Comparison of ENCODE assay signal across 9 cellular contexts in genomic region chr17:1179112-1179634, GRCh38. TPM values are rescaled to one million over a fixed set of nuclear protein-coding genes. Genes with fewer than 3 reads are reported as not detected.
A peak's percentile ranks its signal among the peaks of the same experiment; 100 is the strongest.
DNase-seq lines count a peak whose midpoint lies in the region; ATAC-seq and TF ChIP-seq lines count a peak whose summit lies in the region.
"Had no signal": no experiment of that assay in that cellular context is flagged by ENCODE, and none has a peak within 500 bp of the region (broad histone marks: within the 10 kb centered on the region; RNA-seq: fewer than 3 reads in every experiment).

No MANE protein-coding gene starts in this region.

- peaks cover 11% of the 10 kb centered on the region for H3K4me1 ChIP-seq in HUES48 (ENCODE audit: control insufficient read depth, insufficient read depth, low read length)
- H3K4me1 ChIP-seq in hepatocyte (ENCODE audit: insufficient read depth) = peaks cover 9% of the 10 kb centered on the region

- WGBS in hepatocyte (ENCODE audit: low lambda C conversion rate, missing lambda C conversion rate) = 0% methylated on average over 3 of the region's 47 CpGs

- H3K9me3 ChIP-seq in HUES48 (ENCODE audit: control insufficient read depth, insufficient read depth, low read length) = no peaks in the 10 kb centered on the region
- no peaks in the 10 kb centered on the region for H3K9me3 ChIP-seq in hepatocyte (ENCODE audit: low read depth)

- H3K9me2 ChIP-seq in hepatocyte (replicated peaks; ENCODE audit: insufficient read depth) = no peaks in the 10 kb centered on the region

- H3K36me3 Mint-ChIP-seq in activated naive CD4-positive, alpha-beta T cell treated with anti-CD3 and anti-CD28 coated beads, Interleukin-2, amount 10 ng/mL, durations not matched to agents 7 days and 5 days = no peaks in the 10 kb centered on the region
- no peaks in the 10 kb centered on the region for H3K36me3 Mint-ChIP-seq in stimulated activated effector memory CD8-positive, alpha-beta T cell treated with anti-CD3 and anti-CD28 coated beads, Interleukin-12 subunit alpha, Interleukin-12 subunit beta, amount 100 ng/mL, for 72 hours

- peak; percentile 39 for DNase-seq in activated naive CD4-positive, alpha-beta T cell treated with anti-CD3 and anti-CD28 coated beads, Interleukin-2, amount 10 ng/mL, durations not matched to agents 7 days and 5 days
- peak; percentile 43 for DNase-seq in hepatocyte (ENCODE audit: low spot score)
- no peak for DNase-seq in stimulated activated effector memory CD8-positive, alpha-beta T cell treated with anti-CD3 and anti-CD28 coated beads, Interleukin-12 subunit alpha, Interleukin-12 subunit beta, amount 100 ng/mL, for 72 hours (ENCODE audit: low spot score in 2 of 2)
- no peak for DNase-seq in NCI-H1436 (lab: John Stamatoyannopoulos, UW)
- DNase-seq in putamen (ENCODE audit: low spot score) = no peak
- DNase-seq in NCI-H2029 treated with DMSO at 0.1 percent for 48 hours (lab: John Stamatoyannopoulos, UW) = no peak
- DNase-seq in NOMO-1 (lab: John Stamatoyannopoulos, UW; ENCODE audit: unreplicated experiment in 2 of 2) = no peak

- no peak overlapping the region for H3K27ac ChIP-seq in HUES48 (ENCODE audit: low read depth, low read length)
- no peak overlapping the region for H3K27ac ChIP-seq in hepatocyte
- H3K27ac ChIP-seq: HL-60 had no signal

- ATAC-seq in stimulated activated effector memory CD8-positive, alpha-beta T cell treated with anti-CD3 and anti-CD28 coated beads, Interleukin-12 subunit alpha, Interleukin-12 subunit beta, amount 100 ng/mL, for 72 hours = no peak

- no peaks in the 10 kb centered on the region for H3K9me3 Mint-ChIP-seq in activated naive CD4-positive, alpha-beta T cell treated with anti-CD3 and anti-CD28 coated beads, Interleukin-2, amount 10 ng/mL, durations not matched to agents 7 days and 5 days
- no peaks in the 10 kb centered on the region for H3K9me3 Mint-ChIP-seq in stimulated activated effector memory CD8-positive, alpha-beta T cell treated with anti-CD3 and anti-CD28 coated beads, Interleukin-12 subunit alpha, Interleukin-12 subunit beta, amount 100 ng/mL, for 72 hours

- peak overlapping the region; percentile 99 for H3K4me2 ChIP-seq in hepatocyte

- TF ChIP-seq CTCF in hepatocyte (IDR thresholded peaks at IDR 0.05; ENCODE audit: poor library complexity) = no peak

- H3K27ac Mint-ChIP-seq in activated naive CD4-positive, alpha-beta T cell treated with anti-CD3 and anti-CD28 coated beads, Interleukin-2, amount 10 ng/mL, durations not matched to agents 7 days and 5 days = no peak overlapping the region
- H3K27ac Mint-ChIP-seq in stimulated activated effector memory CD8-positive, alpha-beta T cell treated with anti-CD3 and anti-CD28 coated beads, Interleukin-12 subunit alpha, Interleukin-12 subunit beta, amount 100 ng/mL, for 72 hours = peak overlapping the region; percentile 67

- H3K4me1 Mint-ChIP-seq in activated naive CD4-positive, alpha-beta T cell treated with anti-CD3 and anti-CD28 coated beads, Interleukin-2, amount 10 ng/mL, durations not matched to agents 7 days and 5 days = peaks cover 13% of the 10 kb centered on the region
- H3K4me1 Mint-ChIP-seq in stimulated activated effector memory CD8-positive, alpha-beta T cell treated with anti-CD3 and anti-CD28 coated beads, Interleukin-12 subunit alpha, Interleukin-12 subunit beta, amount 100 ng/mL, for 72 hours = peaks cover 14% of the 10 kb centered on the region

- no peak overlapping the region for H3K9ac ChIP-seq in HUES48 (ENCODE audit: low read depth, low read length)

- CTCF ChIA-PET in activated naive CD4-positive, alpha-beta T cell treated with anti-CD3 and anti-CD28 coated beads, Interleukin-2, amount 10 ng/mL, durations not matched to agents 7 days and 5 days (lab: Charles Lee) = no interaction called here

- peaks cover 5% of the 10 kb centered on the region for H3K79me2 ChIP-seq in hepatocyte

- no peaks in the 10 kb centered on the region for H4K20me1 ChIP-seq in hepatocyte (ENCODE audit: insufficient read depth, poor library complexity, severe bottlenecking)

- H3K27me3 Mint-ChIP-seq in activated naive CD4-positive, alpha-beta T cell treated with anti-CD3 and anti-CD28 coated beads, Interleukin-2, amount 10 ng/mL, durations not matched to agents 7 days and 5 days = peaks cover 81% of the 10 kb centered on the region

- peak overlapping the region; percentile 62 for H3K4me3 Mint-ChIP-seq in activated naive CD4-positive, alpha-beta T cell treated with anti-CD3 and anti-CD28 coated beads, Interleukin-2, amount 10 ng/mL, durations not matched to agents 7 days and 5 days
- peak overlapping the region; percentile 65 for H3K4me3 Mint-ChIP-seq in stimulated activated effector memory CD8-positive, alpha-beta T cell treated with anti-CD3 and anti-CD28 coated beads, Interleukin-12 subunit alpha, Interleukin-12 subunit beta, amount 100 ng/mL, for 72 hours

- H3K4me3 ChIP-seq in HUES48 (ENCODE audit: low read depth, low read length) (peak overlapping the region; percentile 72), hepatocyte (peak overlapping the region; percentile 85)

- peak overlapping the region; percentile 78 for H2AFZ ChIP-seq in hepatocyte

- H3K36me3 ChIP-seq in HUES48 (ENCODE audit: control insufficient read depth, insufficient read depth, low read length) = no peaks in the 10 kb centered on the region
- H3K36me3 ChIP-seq in hepatocyte (replicated peaks; ENCODE audit: insufficient read depth, low read depth) = no peaks in the 10 kb centered on the region

- peaks cover 30% of the 10 kb centered on the region for H3K27me3 ChIP-seq in HUES48 (ENCODE audit: control insufficient read depth, insufficient read depth, low read length)
- peaks cover 8% of the 10 kb centered on the region for H3K27me3 ChIP-seq in hepatocyte

RNA-seq across cellular contexts. Expression of gene ABR, which starts 0.6 kb away (rescaled TPM):
- total RNA-seq in hepatocyte = 51.5 and 130 TPM in 2 replicates
- 26.8 and 29.5 TPM in 2 replicates for polyA plus RNA-seq in hepatocyte

Comparison
In these comparisons a context has a peak if more than half of its experiments do, and no peak if none do; other contexts are left out.
1. DNase-seq: peak in activated naive CD4-positive, alpha-beta T cell treated with anti-CD3 and anti-CD28 coated beads, Interleukin-2, amount 10 ng/mL, durations not matched to agents 7 days and 5 days (single experiment) and hepatocyte (single experiment); none in stimulated activated effector memory CD8-positive, alpha-beta T cell treated with anti-CD3 and anti-CD28 coated beads, Interleukin-12 subunit alpha, Interleukin-12 subunit beta, amount 100 ng/mL, for 72 hours (0 of 2), NCI-H1436 (single experiment), putamen (single experiment), NCI-H2029 treated with DMSO at 0.1 percent for 48 hours (single experiment) and NOMO-1 (0 of 2).